1 cellular context compared by ENCODE assay signal in the genomic region with DNA sequence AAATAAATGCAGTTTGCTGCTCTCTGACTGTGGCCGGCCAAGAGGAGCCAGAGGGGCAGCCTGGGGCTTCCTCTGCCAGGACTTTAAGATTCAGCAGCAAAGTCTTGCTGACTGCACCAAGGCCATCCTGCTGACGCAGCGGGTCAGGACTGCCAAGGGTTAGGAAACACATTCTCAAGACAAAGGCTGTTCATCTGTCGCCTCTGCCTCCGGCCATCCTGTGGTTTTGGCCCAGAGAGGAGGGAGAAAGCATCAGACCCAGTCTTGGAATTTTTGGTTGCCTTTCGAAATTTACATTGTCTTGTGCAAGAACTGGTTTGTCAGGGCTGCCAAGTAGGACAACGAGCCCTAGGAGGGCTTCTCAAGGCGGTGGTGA.
A peak's percentile ranks its signal among the peaks of the same experiment; 100 is the strongest.
TF ChIP-seq lines count a peak whose summit lies in the region.

No MANE protein-coding gene starts in this region.

TF ChIP-seq in H1, 55 proteins besides CTCF, POLR2A, EP300 and RAD21:
- TF ChIP-seq RXRA (IDR thresholded peaks at IDR 0.05; ENCODE audit: insufficient read depth, low read depth, low read length) (no peak), MAFK (IDR thresholded peaks at IDR 0.05; ENCODE audit: low read depth, low read length) (peak; percentile 3; the same call in 1 of the 2 replicates)
- TF ChIP-seq, protein P1, sequence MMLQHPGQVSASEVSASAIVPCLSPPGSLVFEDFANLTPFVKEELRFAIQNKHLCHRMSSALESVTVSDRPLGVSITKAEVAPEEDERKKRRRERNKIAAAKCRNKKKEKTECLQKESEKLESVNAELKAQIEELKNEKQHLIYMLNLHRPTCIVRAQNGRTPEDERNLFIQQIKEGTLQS (IDR thresholded peaks at IDR 0.05; ENCODE audit: insufficient read depth, low read depth, low read length): no peak
